Comparison of ENCODE assay signal across 1 cellular context in the genomic region with DNA sequence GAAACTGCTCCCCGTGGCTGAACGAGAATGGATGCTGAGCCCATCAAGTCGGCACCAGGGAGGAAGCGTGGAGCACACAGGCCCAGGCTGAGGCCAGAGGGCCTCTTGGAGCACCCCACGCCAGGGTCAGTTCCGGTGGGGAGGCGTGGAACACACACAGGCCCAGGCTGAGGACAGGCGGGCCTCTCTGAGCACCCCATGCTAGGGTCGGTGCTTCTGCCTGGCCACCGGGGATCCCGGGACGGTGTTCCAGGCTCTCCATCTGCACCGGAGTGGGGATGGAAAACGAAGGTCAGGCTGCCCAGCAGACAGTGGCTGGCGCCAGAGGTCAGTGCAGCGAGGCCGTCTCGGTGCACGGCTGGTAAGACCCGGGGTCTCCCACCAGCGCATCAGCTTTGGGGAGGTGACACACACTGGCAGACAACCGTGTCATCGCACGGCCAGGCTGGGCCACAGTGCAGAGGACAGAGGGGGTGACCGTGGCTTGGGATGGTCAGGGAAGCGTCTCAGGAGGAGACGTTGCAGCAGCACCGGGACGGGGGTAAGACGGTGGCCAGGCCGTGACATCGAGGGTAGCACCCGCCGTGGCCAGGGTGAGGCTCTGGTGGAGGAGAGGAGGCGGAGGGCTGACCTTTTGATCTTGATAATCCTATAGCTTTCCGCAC.
TF ChIP-seq lines count a peak whose summit lies in the region.

No MANE protein-coding gene starts in this region.

TF ChIP-seq in H1, 55 proteins besides CTCF, POLR2A, EP300 and RAD21 (continued from another document):
- TF ChIP-seq, protein P1, sequence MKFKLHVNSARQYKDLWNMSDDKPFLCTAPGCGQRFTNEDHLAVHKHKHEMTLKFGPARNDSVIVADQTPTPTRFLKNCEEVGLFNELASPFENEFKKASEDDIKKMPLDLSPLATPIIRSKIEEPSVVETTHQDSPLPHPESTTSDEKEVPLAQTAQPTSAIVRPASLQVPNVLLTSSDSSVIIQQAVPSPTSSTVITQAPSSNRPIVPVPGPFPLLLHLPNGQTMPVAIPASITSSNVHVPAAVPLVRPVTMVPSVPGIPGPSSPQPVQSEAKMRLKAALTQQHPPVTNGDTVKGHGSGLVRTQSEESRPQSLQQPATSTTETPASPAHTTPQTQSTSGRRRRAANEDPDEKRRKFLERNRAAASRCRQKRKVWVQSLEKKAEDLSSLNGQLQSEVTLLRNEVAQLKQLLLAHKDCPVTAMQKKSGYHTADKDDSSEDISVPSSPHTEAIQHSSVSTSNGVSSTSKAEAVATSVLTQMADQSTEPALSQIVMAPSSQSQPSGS (IDR thresholded peaks at IDR 0.05; ENCODE audit: low read length), result no peak
- TF ChIP-seq TBP (IDR thresholded peaks at IDR 0.05; ENCODE audit: low read depth, low read length), result no peak
